38 cellular contexts compared by ENCODE assay signal in the genomic region with DNA sequence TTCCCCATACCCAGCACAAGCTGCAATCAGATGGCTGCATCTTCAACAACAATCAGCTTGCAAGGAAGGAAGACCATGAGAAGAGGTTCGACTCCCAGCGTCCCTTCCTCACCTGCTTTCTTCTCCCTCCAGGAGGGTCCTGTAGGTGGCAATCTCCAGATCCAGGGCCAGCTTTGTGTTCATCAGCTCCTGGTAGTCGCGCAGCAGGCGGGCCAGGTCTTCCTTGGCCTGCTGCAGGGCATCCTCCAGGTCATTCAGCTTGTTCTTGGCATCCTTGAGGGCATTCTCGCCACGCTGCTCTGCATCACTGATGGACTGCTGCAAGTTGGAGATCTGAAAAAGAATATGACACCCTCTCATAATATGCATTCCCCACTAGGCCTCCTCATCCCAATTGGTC. TPM values are rescaled to one million over a fixed set of nuclear protein-coding genes. Genes with fewer than 3 reads are reported as not detected.
"Had no signal": no experiment of that assay in that cellular context is flagged by ENCODE, and none has a peak within 500 bp of the region (broad histone marks: within the 10 kb centered on the region; RNA-seq: fewer than 3 reads in every experiment).

No MANE protein-coding gene starts in this region.

- DNase-seq: activated B cell treated with CpG ODN at 0.5 μM for 24 hours; activated CD4-positive, alpha-beta memory T cell treated with anti-CD3 and anti-CD28 coated beads for 36 hours; activated CD4-positive, alpha-beta T cell treated with anti-CD3 and anti-CD28 coated beads for 4 hours; activated CD4-positive, alpha-beta T cell treated with anti-CD3 and anti-CD28 coated beads, Interleukin-2, amount 50 U/mL, for 1 hour; activated CD4-positive, CD25-positive, alpha-beta regulatory T cell treated with anti-CD3 and anti-CD28 coated beads, Interleukin-2, amount 50 U/mL, for 72 hours; activated CD8-positive, alpha-beta memory T cell treated with anti-CD3 and anti-CD28 coated beads for 24 hours; activated CD8-positive, alpha-beta memory T cell treated with anti-CD3 and anti-CD28 coated beads, Interleukin-2, amount 10 ng/mL, durations not matched to agents 7 days and 5 days; activated CD8-positive, alpha-beta memory T cell treated with anti-CD3 and anti-CD28 coated beads, Interleukin-2, amount 50 U/mL, for 48 hours; activated gamma-delta T cell; activated naive CD4-positive, alpha-beta T cell treated with Interleukin-2 at 50 U/mL for 16 hours; activated naive CD8-positive, alpha-beta T cell treated with anti-CD3 and anti-CD28 coated beads for 36 hours; amygdala; MM.1S; MV-4-11; NCI-H1092; NCI-H1436 treated with DMSO at 0.1 percent for 48 hours; NCI-H1694 treated with DMSO at 0.1 percent for 48 hours; NCI-H2029; NCI-H345; NCI-H524 treated with DMSO at 0.1 percent for 48 hours; NCI-H748 treated with DMSO at 0.1 percent for 48 hours; NK-92 treated with Interleukin-12 subunit alpha and Interleukin-12 subunit beta, amount 100 ng/mL, for 24 hours; PC-3; Peyer's patch; RPMI8226; SHP77 treated with DMSO at 0.1 percent for 48 hours; SK-N-SH; T-helper 17 cell; T-helper 9 cell had no signal

- H3K4me3 ChIP-seq: ascending aorta, cardiac muscle cell, Peyer's patch, SJSA1 had no signal

- H3K9me3 ChIP-seq: ascending aorta, Peyer's patch, SK-N-SH had no signal

- H3K9ac ChIP-seq: KMS-11, SK-N-SH had no signal

- H3K9me3 Mint-ChIP-seq: activated B cell treated with CpG ODN at 0.5 μM for 24 hours; activated CD4-positive, alpha-beta memory T cell treated with anti-CD3 and anti-CD28 coated beads for 36 hours; activated naive CD8-positive, alpha-beta T cell treated with anti-CD3 and anti-CD28 coated beads for 36 hours; activated T-helper 2 cell treated with anti-CD3 and anti-CD28 coated beads, Interferon-gamma antibody, Interleukin-2, Interleukin-4, amounts not matched to agents 10 μg/mL and 5 μg/mL and 100 μg/mL, durations not matched to agents 14 hours and 24 hours and 36 hours had no signal

- H3K27ac Mint-ChIP-seq: activated B cell treated with CpG ODN at 0.5 μM for 24 hours; activated CD4-positive, alpha-beta memory T cell treated with anti-CD3 and anti-CD28 coated beads for 36 hours; activated CD8-positive, alpha-beta memory T cell treated with anti-CD3 and anti-CD28 coated beads, Interleukin-2, amount 10 ng/mL, durations not matched to agents 7 days and 5 days; activated naive CD8-positive, alpha-beta T cell treated with anti-CD3 and anti-CD28 coated beads for 36 hours; activated T-helper 2 cell treated with anti-CD3 and anti-CD28 coated beads, Interferon-gamma antibody, Interleukin-2, Interleukin-4, amounts not matched to agents 10 μg/mL and 5 μg/mL and 100 μg/mL, durations not matched to agents 14 hours and 24 hours and 36 hours; T-helper 17 cell had no signal

- H3K27ac ChIP-seq: ascending aorta, cardiac muscle cell, KMS-11, Peyer's patch, SJSA1, VCaP had no signal

- H3K4me1 ChIP-seq: ascending aorta, Peyer's patch had no signal

- H3K4me1 Mint-ChIP-seq: activated B cell treated with CpG ODN at 0.5 μM for 24 hours had no signal

- ATAC-seq: activated CD8-positive, alpha-beta memory T cell treated with anti-CD3 and anti-CD28 coated beads, Interleukin-2, amount 10 ng/mL, durations not matched to agents 7 days and 5 days; PC-3; T-helper 17 cell had no signal

- H3K4me2 ChIP-seq: KMS-11, SK-N-SH had no signal

- H3K4me3 Mint-ChIP-seq: activated B cell treated with CpG ODN at 0.5 μM for 24 hours; activated CD4-positive, alpha-beta memory T cell treated with anti-CD3 and anti-CD28 coated beads for 36 hours; activated CD8-positive, alpha-beta memory T cell treated with anti-CD3 and anti-CD28 coated beads, Interleukin-2, amount 10 ng/mL, durations not matched to agents 7 days and 5 days; activated naive CD8-positive, alpha-beta T cell treated with anti-CD3 and anti-CD28 coated beads for 36 hours; T-helper 17 cell had no signal

- H3K36me3 Mint-ChIP-seq: activated CD4-positive, alpha-beta memory T cell treated with anti-CD3 and anti-CD28 coated beads for 36 hours; activated CD8-positive, alpha-beta memory T cell treated with anti-CD3 and anti-CD28 coated beads, Interleukin-2, amount 10 ng/mL, durations not matched to agents 7 days and 5 days; activated naive CD8-positive, alpha-beta T cell treated with anti-CD3 and anti-CD28 coated beads for 36 hours had no signal

- H3K27me3 ChIP-seq: ascending aorta, Peyer's patch had no signal

- H3K36me3 ChIP-seq: ascending aorta, cardiac muscle cell, Peyer's patch had no signal

RNA-seq across cellular contexts. Expression of a gene that starts 4.0 kb away (rescaled TPM):
- total RNA-seq: activated B cell treated with CpG ODN at 0.5 μM for 24 hours; activated CD4-positive, alpha-beta memory T cell treated with anti-CD3 and anti-CD28 coated beads for 36 hours; activated CD8-positive, alpha-beta memory T cell treated with anti-CD3 and anti-CD28 coated beads, Interleukin-2, amount 10 ng/mL, durations not matched to agents 7 days and 5 days; activated naive CD8-positive, alpha-beta T cell treated with anti-CD3 and anti-CD28 coated beads for 36 hours; ascending aorta; cardiac muscle cell; LHCN-M2; NCI-H460; PC-3 had no signal
- polyA plus RNA-seq: adipose tissue, cardiac muscle cell, SK-N-SH had no signal

RNA-seq across cellular contexts. Expression of a gene that starts 24.2 kb away (rescaled TPM):
- total RNA-seq: activated B cell treated with CpG ODN at 0.5 μM for 24 hours; activated CD4-positive, alpha-beta memory T cell treated with anti-CD3 and anti-CD28 coated beads for 36 hours; activated CD8-positive, alpha-beta memory T cell treated with anti-CD3 and anti-CD28 coated beads, Interleukin-2, amount 10 ng/mL, durations not matched to agents 7 days and 5 days; activated naive CD8-positive, alpha-beta T cell treated with anti-CD3 and anti-CD28 coated beads for 36 hours; activated T-helper 2 cell treated with anti-CD3 and anti-CD28 coated beads, Interferon-gamma antibody, Interleukin-2, Interleukin-4, amounts not matched to agents 10 μg/mL and 5 μg/mL and 100 μg/mL, durations not matched to agents 14 hours and 24 hours and 36 hours; ascending aorta; cardiac muscle cell; LHCN-M2; NCI-H460; PC-3; SJSA1; T-helper 17 cell had no signal
- polyA plus RNA-seq: adipose tissue, cardiac muscle cell, SK-N-SH had no signal

RNA-seq across cellular contexts. Expression of a gene that starts 27.2 kb away (rescaled TPM):
- total RNA-seq: activated B cell treated with CpG ODN at 0.5 μM for 24 hours; activated CD4-positive, alpha-beta memory T cell treated with anti-CD3 and anti-CD28 coated beads for 36 hours; activated CD8-positive, alpha-beta memory T cell treated with anti-CD3 and anti-CD28 coated beads, Interleukin-2, amount 10 ng/mL, durations not matched to agents 7 days and 5 days; activated naive CD8-positive, alpha-beta T cell treated with anti-CD3 and anti-CD28 coated beads for 36 hours; activated T-helper 2 cell treated with anti-CD3 and anti-CD28 coated beads, Interferon-gamma antibody, Interleukin-2, Interleukin-4, amounts not matched to agents 10 μg/mL and 5 μg/mL and 100 μg/mL, durations not matched to agents 14 hours and 24 hours and 36 hours; ascending aorta; cardiac muscle cell; LHCN-M2; NCI-H460; PC-3; Peyer's patch; SJSA1; T-helper 17 cell had no signal
- polyA plus RNA-seq: cardiac muscle cell, SK-N-SH had no signal

RNA-seq across cellular contexts. Expression of a gene that starts 57.8 kb away (rescaled TPM):
- total RNA-seq: activated B cell treated with CpG ODN at 0.5 μM for 24 hours; activated CD8-positive, alpha-beta memory T cell treated with anti-CD3 and anti-CD28 coated beads, Interleukin-2, amount 10 ng/mL, durations not matched to agents 7 days and 5 days; activated T-helper 2 cell treated with anti-CD3 and anti-CD28 coated beads, Interferon-gamma antibody, Interleukin-2, Interleukin-4, amounts not matched to agents 10 μg/mL and 5 μg/mL and 100 μg/mL, durations not matched to agents 14 hours and 24 hours and 36 hours; ascending aorta; cardiac muscle cell; LHCN-M2; NCI-H460; PC-3; SJSA1 had no signal
- polyA plus RNA-seq: cardiac muscle cell, SK-N-SH had no signal
